In the genomic region with DNA sequence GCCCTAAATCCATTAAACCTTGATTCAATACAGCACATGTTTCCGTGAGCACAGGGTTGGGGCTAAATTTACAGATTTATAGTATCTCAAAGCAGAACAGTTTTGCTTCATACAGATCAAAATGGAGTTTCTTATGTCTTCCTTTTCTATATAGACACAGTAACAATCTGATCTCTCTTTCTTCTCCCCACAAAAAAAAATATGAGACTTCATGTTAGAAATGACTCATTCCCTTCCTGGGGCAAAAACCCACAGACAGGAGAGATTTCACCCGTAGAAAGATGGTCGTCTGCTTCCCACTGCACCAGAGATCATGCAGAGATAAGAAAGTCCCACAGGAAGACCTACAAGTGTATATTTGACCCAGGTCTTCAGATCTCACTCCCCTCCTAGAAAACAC, we compare ENCODE assay signal across 19 cellular contexts. TPM values are rescaled to one million over a fixed set of nuclear protein-coding genes. Genes with fewer than 3 reads are reported as not detected.
DNase-seq lines count a peak whose midpoint lies in the region; ATAC-seq and TF ChIP-seq lines count a peak whose summit lies in the region.
"Had no signal": no experiment of that assay in that cellular context is flagged by ENCODE, and none has a peak within 500 bp of the region (broad histone marks: within the 10 kb centered on the region; RNA-seq: fewer than 3 reads in every experiment).

No MANE protein-coding gene starts in this region.

- TF ChIP-seq CTCF in Loucy (conservative IDR thresholded peaks at IDR 0.05; ENCODE audit: low read length) (no peak), smooth muscle cell (IDR thresholded peaks at IDR 0.05; ENCODE audit: borderline replicate concordance, insufficient read depth, poor library complexity, severe bottlenecking) (no peak)

- H3K4me3 ChIP-seq in Loucy (ENCODE audit: low read length, poor library complexity, severe bottlenecking) (no peak overlapping the region), smooth muscle cell (no peak overlapping the region)
- H3K4me3 ChIP-seq: body of pancreas, ovary, sigmoid colon, SJSA1, suprapubic skin had no signal

- no peak for DNase-seq in activated naive CD4-positive, alpha-beta T cell treated with anti-CD3 and anti-CD28 coated beads, Interleukin-2, amount 50 U/mL, for 72 hours (ENCODE audit: low spot score in 2 of 2)
- no peak for DNase-seq in activated naive CD4-positive, alpha-beta T cell (lab: John Stamatoyannopoulos, UW)
- no peak for DNase-seq in effector memory CD8-positive, alpha-beta T cell
- DNase-seq in smooth muscle cell (lab: John Stamatoyannopoulos, UW; ENCODE audit: unreplicated experiment) (no peak), NCI-H82 treated with DMSO at 0.1 percent for 48 hours (lab: John Stamatoyannopoulos, UW; ENCODE audit: unreplicated experiment) (no peak), Kasumi-1 (lab: John Stamatoyannopoulos, UW) (no peak)
- DNase-seq: activated CD4-positive, alpha-beta T cell treated with anti-CD3 and anti-CD28 coated beads for 48 hours; body of pancreas; cortex of kidney; foreskin keratinocyte; IMR-90; ovary; sigmoid colon; stimulated activated CD4-positive, alpha-beta T cell treated with anti-CD3 and anti-CD28 coated beads, Interleukin-2, amount 100 ng/mL, for 24 hours had no signal

- H3K27me3 Mint-ChIP-seq in effector memory CD8-positive, alpha-beta T cell, result no peaks in the 10 kb centered on the region

- H3K9me3 ChIP-seq in Loucy (ENCODE audit: insufficient read depth, low read depth, low read length), result no peaks in the 10 kb centered on the region
- H3K9me3 ChIP-seq in smooth muscle cell (replicated peaks; ENCODE audit: low read depth), result no peaks in the 10 kb centered on the region
- H3K9me3 ChIP-seq: body of pancreas, ovary, sigmoid colon, SJSA1, suprapubic skin had no signal

- peaks cover 0 to 25% of the 10 kb centered on the region in 2 donors for H3K36me3 Mint-ChIP-seq in activated naive CD4-positive, alpha-beta T cell treated with anti-CD3 and anti-CD28 coated beads, Interleukin-2, amount 50 U/mL, for 72 hours
- H3K36me3 Mint-ChIP-seq in effector memory CD8-positive, alpha-beta T cell (ENCODE audit: insufficient read depth), result peaks cover 8% of the 10 kb centered on the region

- peak overlapping the region; percentile 40 for H3K27ac ChIP-seq in smooth muscle cell (ENCODE audit: low read depth)
- H3K27ac ChIP-seq: body of pancreas, foreskin keratinocyte, ovary, sigmoid colon, SJSA1, suprapubic skin had no signal

- H3K27me3 ChIP-seq in Loucy (ENCODE audit: insufficient read depth, low read length, poor library complexity, severe bottlenecking) (no peaks in the 10 kb centered on the region), smooth muscle cell (ENCODE audit: low read depth) (no peaks in the 10 kb centered on the region)
- H3K27me3 ChIP-seq: body of pancreas, foreskin keratinocyte, ovary, SJSA1, suprapubic skin had no signal

- peaks cover 5% of the 10 kb centered on the region for H3K4me1 ChIP-seq in Loucy (ENCODE audit: insufficient read depth, low read length, poor library complexity, severe bottlenecking)
- H3K4me1 ChIP-seq in smooth muscle cell (ENCODE audit: low read depth), result peaks cover 25% of the 10 kb centered on the region
- H3K4me1 ChIP-seq: foreskin keratinocyte, sigmoid colon, SJSA1, suprapubic skin had no signal

- H3K9ac ChIP-seq in Loucy (ENCODE audit: low read depth, low read length, poor library complexity, severe bottlenecking), result no peak overlapping the region
- H3K9ac ChIP-seq in smooth muscle cell (ENCODE audit: low read depth), result no peak overlapping the region

- peak; percentile 35 to 70 for ATAC-seq in activated naive CD4-positive, alpha-beta T cell treated with anti-CD3 and anti-CD28 coated beads, Interleukin-2, amount 50 U/mL, for 72 hours
- peak; percentile 35 for ATAC-seq in effector memory CD8-positive, alpha-beta T cell (replicated peaks)
- no peak for ATAC-seq in GM21447 (IDR thresholded peaks at IDR 0.05; ENCODE audit: unreplicated experiment)
- ATAC-seq: body of pancreas, foreskin keratinocyte, left lobe of liver had no signal

- H2AFZ ChIP-seq in Loucy (ENCODE audit: low read length), result peak overlapping the region; percentile 30; the same call in 1 of the 2 replicates
- H2AFZ ChIP-seq in smooth muscle cell (ENCODE audit: low read depth), result no peak overlapping the region

- no peaks in the 10 kb centered on the region for H3F3A ChIP-seq in Loucy (ENCODE audit: low read depth)
- H3F3A ChIP-seq in smooth muscle cell (ENCODE audit: low read depth), result peaks cover 3% of the 10 kb centered on the region

- peaks cover 0 to 14% of the 10 kb centered on the region in 2 donors for H3K9me3 Mint-ChIP-seq in activated naive CD4-positive, alpha-beta T cell treated with anti-CD3 and anti-CD28 coated beads, Interleukin-2, amount 50 U/mL, for 72 hours
- H3K9me3 Mint-ChIP-seq in effector memory CD8-positive, alpha-beta T cell, result no peaks in the 10 kb centered on the region

- H3K36me3 ChIP-seq in Loucy (ENCODE audit: insufficient read depth, low read length) (no peaks in the 10 kb centered on the region), smooth muscle cell (ENCODE audit: low read depth) (no peaks in the 10 kb centered on the region)
- H3K36me3 ChIP-seq: ovary, sigmoid colon, SJSA1, suprapubic skin had no signal

- WGBS in smooth muscle cell (ENCODE audit: low lambda C conversion rate), result 8% methylated on average over 3 of the region's 3 CpGs

- H3K27ac Mint-ChIP-seq in activated naive CD4-positive, alpha-beta T cell treated with anti-CD3 and anti-CD28 coated beads, Interleukin-2, amount 50 U/mL, for 72 hours, result peak overlapping the region in 1 of 2 donors; percentile 37
- peak overlapping the region; percentile 81 to 91 for H3K27ac Mint-ChIP-seq in effector memory CD8-positive, alpha-beta T cell

- H3K4me2 ChIP-seq in Loucy (ENCODE audit: low read depth, low read length, poor library complexity, severe bottlenecking) (peak overlapping the region; percentile 28), smooth muscle cell (peak overlapping the region; percentile 78)

- H3K79me2 ChIP-seq in Loucy (ENCODE audit: insufficient read depth, low read length), result no peaks in the 10 kb centered on the region
- H3K79me2 ChIP-seq in smooth muscle cell (ENCODE audit: low read depth), result no peaks in the 10 kb centered on the region

- peaks cover 13 to 33% of the 10 kb centered on the region in 2 donors for H3K4me1 Mint-ChIP-seq in effector memory CD8-positive, alpha-beta T cell (ENCODE audit: low read depth in 2 of 2)

- peak overlapping the region; percentile 52 to 55 for H3K4me3 Mint-ChIP-seq in effector memory CD8-positive, alpha-beta T cell

- H4K20me1 ChIP-seq in Loucy (ENCODE audit: insufficient read depth, low read length, poor library complexity, severe bottlenecking), result no peaks in the 10 kb centered on the region
- no peaks in the 10 kb centered on the region for H4K20me1 ChIP-seq in smooth muscle cell (ENCODE audit: low read depth)

- no peaks in the 10 kb centered on the region for H3K9me2 ChIP-seq in Loucy (replicated peaks; ENCODE audit: low read depth, low read length)

RNA-seq across cellular contexts. Expression of gene ZNF611, which starts 7.7 kb away (rescaled TPM):
- total RNA-seq in activated naive CD4-positive, alpha-beta T cell treated with anti-CD3 and anti-CD28 coated beads, Interleukin-2, amount 50 U/mL, for 72 hours, result 10 to 100 TPM; 17.5 to 19.7 TPM
- 15.3 and 19.0 TPM in 2 replicates for total RNA-seq in smooth muscle cell
- 7.7 and 10.1 TPM in 2 replicates for polyA plus RNA-seq in smooth muscle cell

RNA-seq across cellular contexts. Expression of gene ZNF600, which starts 44.1 kb away (rescaled TPM):
- 1 to 10 TPM; 4.1 to 9.6 TPM for total RNA-seq in activated naive CD4-positive, alpha-beta T cell treated with anti-CD3 and anti-CD28 coated beads, Interleukin-2, amount 50 U/mL, for 72 hours
- 7.1 and 14.8 TPM in 2 replicates for total RNA-seq in smooth muscle cell
- 3.6 and 8.8 TPM in 2 replicates for polyA plus RNA-seq in smooth muscle cell
